Comparison of ENCODE assay signal across 7 cellular contexts in genomic region chr5:112186401-112186990, GRCh38.
DNase-seq lines count a peak whose midpoint lies in the region; ATAC-seq and TF ChIP-seq lines count a peak whose summit lies in the region.

No MANE protein-coding gene starts in this region.

- no peak overlapping the region for H3K9ac ChIP-seq in fibroblast of lung (ENCODE audit: insufficient read depth, low read length)

- H3K4me1 Mint-ChIP-seq in stimulated activated memory B cell treated with anti-CD40 and anti-IgM and Interleukin-4, amounts not matched to agents 10 μg/mL and 1 μg/mL and 100 μg/mL, for 72 hours, result no peaks in the 10 kb centered on the region

- peak; percentile 61 to 67 for TF ChIP-seq CTCF in fibroblast of lung (conservative IDR thresholded peaks at IDR 0.05 in 1 of 2, IDR thresholded peaks at IDR 0.05 in 1 of 2; ENCODE audit: low read depth in 1 of 2, low read length in 2 of 2)

- H3K27ac Mint-ChIP-seq in stimulated activated memory B cell treated with anti-CD40 and anti-IgM and Interleukin-4, amounts not matched to agents 10 μg/mL and 1 μg/mL and 100 μg/mL, for 72 hours, result no peak overlapping the region

- no peak overlapping the region for H3K4me3 Mint-ChIP-seq in stimulated activated memory B cell treated with anti-CD40 and anti-IgM and Interleukin-4, amounts not matched to agents 10 μg/mL and 1 μg/mL and 100 μg/mL, for 72 hours

- H3K4me3 ChIP-seq in SJCRH30 (no peak overlapping the region), fibroblast of lung (replicated peaks in 1 of 4; ENCODE audit: control extremely low read depth in 1 of 4, insufficient read depth in 1 of 4, low read depth in 3 of 4, low read length in 4 of 4) (no peak overlapping the region), skeletal muscle cell (ENCODE audit: low read depth, low read length) (no peak overlapping the region)

- H4K20me1 ChIP-seq in fibroblast of lung (ENCODE audit: control insufficient read depth, extremely low read depth, insufficient read depth, low read length), result no peaks in the 10 kb centered on the region

- H3K27ac ChIP-seq in SJCRH30 (no peak overlapping the region), fibroblast of lung (ENCODE audit: insufficient read depth, low read length) (no peak overlapping the region)

- no peaks in the 10 kb centered on the region for H3K27me3 ChIP-seq in SJCRH30
- no peaks in the 10 kb centered on the region for H3K27me3 ChIP-seq in fibroblast of lung (ENCODE audit: control insufficient read depth, insufficient read depth, low read length)

- no peaks in the 10 kb centered on the region for H3K27me3 Mint-ChIP-seq in stimulated activated memory B cell treated with anti-CD40 and anti-IgM and Interleukin-4, amounts not matched to agents 10 μg/mL and 1 μg/mL and 100 μg/mL, for 72 hours

- POLR2A ChIA-PET in HEK293T (lab: Yijun Ruan, JAX), result no interaction called here

- no peaks in the 10 kb centered on the region for H3K79me2 ChIP-seq in fibroblast of lung (ENCODE audit: control insufficient read depth, insufficient read depth, low read length)

- H3K36me3 ChIP-seq in SJCRH30 (no peaks in the 10 kb centered on the region), fibroblast of lung (ENCODE audit: control insufficient read depth, insufficient read depth, low read length) (no peaks in the 10 kb centered on the region)

- H3K4me1 ChIP-seq in SJCRH30, result no peaks in the 10 kb centered on the region
- H3K4me1 ChIP-seq in fibroblast of lung (ENCODE audit: control insufficient read depth, extremely low read depth, insufficient read depth, low read length), result no peaks in the 10 kb centered on the region

- no peaks in the 10 kb centered on the region for H3K9me3 Mint-ChIP-seq in stimulated activated memory B cell treated with anti-CD40 and anti-IgM and Interleukin-4, amounts not matched to agents 10 μg/mL and 1 μg/mL and 100 μg/mL, for 72 hours

- no peaks in the 10 kb centered on the region for H3K36me3 Mint-ChIP-seq in stimulated activated memory B cell treated with anti-CD40 and anti-IgM and Interleukin-4, amounts not matched to agents 10 μg/mL and 1 μg/mL and 100 μg/mL, for 72 hours

- H3K9me3 ChIP-seq in SJCRH30 (replicated peaks) (no peaks in the 10 kb centered on the region), fibroblast of lung (ENCODE audit: control insufficient read depth, insufficient read depth, low read depth, low read length) (no peaks in the 10 kb centered on the region)

- H2AFZ ChIP-seq in fibroblast of lung (ENCODE audit: low read length), result no peak overlapping the region

- no peak overlapping the region for H3K4me2 ChIP-seq in fibroblast of lung (ENCODE audit: extremely low read depth, insufficient read depth, low read length)

- no peak for ATAC-seq in stimulated activated memory B cell treated with anti-CD40 and anti-IgM and Interleukin-4, amounts not matched to agents 10 μg/mL and 1 μg/mL and 100 μg/mL, for 72 hours
- no peak for ATAC-seq in HG03095 (IDR thresholded peaks at IDR 0.05; ENCODE audit: unreplicated experiment)

- CTCF ChIA-PET in HEK293T (lab: Yijun Ruan, JAX), result no interaction called here

- peak; percentile 83 for DNase-seq in DMS53 (lab: John Stamatoyannopoulos, UW)
- peak; percentile 33 for DNase-seq in HEK293T (ENCODE audit: extremely low spot score)
- peak; percentile 16 to 60 for DNase-seq in SJCRH30
- DNase-seq in fibroblast of lung (ENCODE audit: low read depth in 2 of 2), result peak; percentile 44 to 56
- peak; percentile 7 for DNase-seq in skeletal muscle cell (ENCODE audit: low read depth)

TF ChIP-seq in HEK293T, 16 proteins besides CTCF, POLR2A, EP300 and RAD21:
- TF ChIP-seq HDGF (IDR thresholded peaks at IDR 0.05; ENCODE audit: borderline replicate concordance) (no peak), BHLHE40 (IDR thresholded peaks at IDR 0.05; ENCODE audit: borderline replicate concordance) (no peak), NFRKB (IDR thresholded peaks at IDR 0.05) (no peak), TARDBP (IDR thresholded peaks at IDR 0.05) (no peak), FOXK2 (IDR thresholded peaks at IDR 0.05) (no peak)
- TF ChIP-seq, protein P1, sequence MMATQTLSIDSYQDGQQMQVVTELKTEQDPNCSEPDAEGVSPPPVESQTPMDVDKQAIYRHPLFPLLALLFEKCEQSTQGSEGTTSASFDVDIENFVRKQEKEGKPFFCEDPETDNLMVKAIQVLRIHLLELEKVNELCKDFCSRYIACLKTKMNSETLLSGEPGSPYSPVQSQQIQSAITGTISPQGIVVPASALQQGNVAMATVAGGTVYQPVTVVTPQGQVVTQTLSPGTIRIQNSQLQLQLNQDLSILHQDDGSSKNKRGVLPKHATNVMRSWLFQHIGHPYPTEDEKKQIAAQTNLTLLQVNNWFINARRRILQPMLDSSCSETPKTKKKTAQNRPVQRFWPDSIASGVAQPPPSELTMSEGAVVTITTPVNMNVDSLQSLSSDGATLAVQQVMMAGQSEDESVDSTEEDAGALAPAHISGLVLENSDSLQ (IDR thresholded peaks at IDR 0.05), result peak; percentile 28

Comparison
In these comparisons a context has a peak if more than half of its experiments do, and no peak if none do; other contexts are left out.
1. DNase-seq: peak in every context shown above with its lines; median percentile 83 in DMS53; 50 in fibroblast of lung; 38 in SJCRH30; 33 in HEK293T; 7 in skeletal muscle cell.